ENCODE assay signal across 9 cellular contexts in genomic region chr19:41175825-41176734, GRCh38. TPM values are rescaled to one million over a fixed set of nuclear protein-coding genes. Genes with fewer than 3 reads are reported as not detected.
DNase-seq lines count a peak whose midpoint lies in the region; ATAC-seq, FAIRE-seq and TF ChIP-seq lines count a peak whose summit lies in the region.
"Had no signal": no experiment of that assay in that cellular context is flagged by ENCODE, and none has a peak within 500 bp of the region (broad histone marks: within the 10 kb centered on the region; RNA-seq: fewer than 3 reads in every experiment).

No MANE protein-coding gene starts in this region.

- H3K4me1 ChIP-seq in kidney (ENCODE audit: control insufficient read depth in 1 of 2, insufficient read depth in 1 of 2, low read depth in 1 of 2, low read length in 2 of 2) = no peaks in the 10 kb centered on the region

- FAIRE-seq in kidney (lab: Jason Lieb, UNC) = no peak

- ATAC-seq in GM19455 (IDR thresholded peaks at IDR 0.05; ENCODE audit: unreplicated experiment) (no peak), HG03521 (IDR thresholded peaks at IDR 0.05; ENCODE audit: unreplicated experiment) (no peak)

- H3K27ac ChIP-seq in kidney (ENCODE audit: low read depth in 2 of 2, low read length in 2 of 2) = no peak overlapping the region

- H3K9me3 ChIP-seq in kidney (ENCODE audit: control insufficient read depth in 1 of 2, low read length in 2 of 2) = no peaks in the 10 kb centered on the region

- H3K9ac ChIP-seq in kidney (ENCODE audit: low read length in 2 of 2) = no peak overlapping the region

- in situ Hi-C loops in astrocyte of the spinal cord (cut with HindIII; ENCODE audit: low sequenced_read_pairs) = no loop called here

- TF ChIP-seq CTCF in HFF-Myc (IDR thresholded peaks at IDR 0.05; ENCODE audit: low read depth, low read length, missing control alignments) (no peak), astrocyte of the spinal cord (IDR thresholded peaks at IDR 0.05; ENCODE audit: low read depth, low read length) (no peak), kidney (IDR thresholded peaks at IDR 0.05; ENCODE audit: borderline replicate concordance, extremely low read depth, insufficient read depth) (no peak)

- intact Hi-C loops in kidney (cut with DNase I) = no loop called here

- DNase-seq in HFF-Myc (ENCODE audit: extremely low read depth, low read depth) = peak; percentile 59
- DNase-seq in SW480 (ENCODE audit: low spot score) = peak; percentile 100
- DNase-seq in astrocyte of the spinal cord (ENCODE audit: low read depth, low spot score) = peak; percentile 69
- DNase-seq in kidney = peak; percentile 73
- peak; percentile 8 to 31 for DNase-seq in stimulated activated CD4-positive, alpha-beta T cell treated with anti-CD3 and anti-CD28 coated beads, Interleukin-4, amount 100 ng/mL, for 48 hours (ENCODE audit: low read depth in 2 of 2)
- no peak for DNase-seq in D341Med (ENCODE audit: low spot score)

- H3K36me3 ChIP-seq in kidney (ENCODE audit: control insufficient read depth in 1 of 2, insufficient read depth in 2 of 2, low read length in 2 of 2) = no peaks in the 10 kb centered on the region

- 0 out of 2 replicates have a peak overlapping the region, but pooled peaks have one; percentile 5 for H3K4me3 ChIP-seq in HFF-Myc (replicated peaks; ENCODE audit: low read depth, low read length)
- no peak overlapping the region for H3K4me3 ChIP-seq in astrocyte of the spinal cord (ENCODE audit: low read depth, low read length)
- H3K4me3 ChIP-seq in kidney (ENCODE audit: low read length in 2 of 2) = no peak overlapping the region

RNA-seq across cellular contexts. Expression of gene CYP2S1, which starts 16.9 kb away (rescaled TPM):
- 2.0 TPM for total RNA-seq in kidney
- 0.97 TPM for polyA plus RNA-seq in kidney (ENCODE audit: insufficient read depth, low read depth, low replicate concordance)

RNA-seq across cellular contexts. Expression of gene AXL, which starts 42.9 kb away (rescaled TPM):
- 37.4 TPM for total RNA-seq in kidney
- 6.3 TPM for polyA plus RNA-seq in kidney (ENCODE audit: insufficient read depth, low read depth, low replicate concordance)
- total RNA-seq: T-helper 2 cell treated with Interferon-gamma antibody and Interleukin-4, amounts not matched to agents 100 ng/mL and 5 ng/mL, for 36 hours had no signal
